ENCODE assay signal across 12 cellular contexts in genomic region chr11:96189351-96189750, GRCh38.
DNase-seq lines count a peak whose midpoint lies in the region; ATAC-seq and TF ChIP-seq lines count a peak whose summit lies in the region.
"Had no signal": no experiment of that assay in that cellular context is flagged by ENCODE, and none has a peak within 500 bp of the region (broad histone marks: within the 10 kb centered on the region; RNA-seq: fewer than 3 reads in every experiment).

No MANE protein-coding gene starts in this region.

- no peaks in the 10 kb centered on the region for H3K27me3 ChIP-seq in BLaER1 treated with 17β-estradiol and CSF1 and Interleukin-3, amounts not matched to agents 10 nM and 100 nM
- no peaks in the 10 kb centered on the region for H3K27me3 ChIP-seq in gastrocnemius medialis
- H3K27me3 ChIP-seq: Peyer's patch had no signal

- no peaks in the 10 kb centered on the region for H4K20me1 ChIP-seq in BLaER1 treated with 17β-estradiol and CSF1 and Interleukin-3, amounts not matched to agents 10 nM and 100 nM

- POLR2A ChIA-PET in RWPE1 (lab: Yijun Ruan, JAX; ENCODE audit: low non-redundant PET), result no interaction called here

- H3K36me3 ChIP-seq in BLaER1 treated with 17β-estradiol and CSF1 and Interleukin-3, amounts not matched to agents 10 nM and 100 nM, result peaks cover 0 to 10% (median 0%) of the 10 kb centered on the region in 11 experiments; a peak in 1 of 22 replicates
- no peaks in the 10 kb centered on the region for H3K36me3 ChIP-seq in gastrocnemius medialis
- H3K36me3 ChIP-seq: Peyer's patch had no signal

- peaks cover 15% of the 10 kb centered on the region for H3K36me3 Mint-ChIP-seq in activated T-helper 2 cell treated with anti-CD3 and anti-CD28 coated beads, Interferon-gamma antibody, Interleukin-2, Interleukin-4, amounts not matched to agents 10 μg/mL and 5 μg/mL and 100 μg/mL, durations not matched to agents 14 hours and 24 hours and 36 hours (ENCODE audit: low read depth)

- intact Hi-C loops in activated T-helper 2 cell treated with anti-CD3 and anti-CD28 coated beads, Interferon-gamma antibody, Interleukin-2, Interleukin-4, amounts not matched to agents 10 μg/mL and 5 μg/mL and 100 μg/mL, durations not matched to agents 14 hours and 24 hours and 36 hours (cut with micrococcal nuclease), result loop anchor here (1.0 to 5.0 kb wide), 8 partner anchors 9 to 175 kb away; no protein-coding TSS in a partner anchor
- intact Hi-C loops in gastrocnemius medialis (cut with DNase I; ENCODE audit: low total_unique reads), result no loop called here

- DNase-seq in activated T-helper 2 cell treated with anti-CD3 and anti-CD28 coated beads, Interferon-gamma antibody, Interleukin-2, Interleukin-4, amounts not matched to agents 10 μg/mL and 5 μg/mL and 100 μg/mL, durations not matched to agents 14 hours and 24 hours and 36 hours (ENCODE audit: low spot score), result no peak
- DNase-seq in GM13976 (ENCODE audit: low spot score) (no peak), gastrocnemius medialis (no peak), SW480 (ENCODE audit: low spot score) (no peak), RWPE1 (ENCODE audit: low spot score) (no peak)
- DNase-seq: activated CD8-positive, alpha-beta memory T cell treated with anti-CD3 and anti-CD28 coated beads for 24 hours; cerebellar nuclear complex; foreskin melanocyte; Peyer's patch had no signal

- H3K4me2 ChIP-seq in BLaER1 treated with 17β-estradiol and CSF1 and Interleukin-3, amounts not matched to agents 10 nM and 100 nM, result peak overlapping the region; percentile 57 to 87 (median 76); a peak in 21 of 22 replicates

- peaks cover 46 to 100% (median 64%) of the 10 kb centered on the region in 10 experiments for H3K4me1 ChIP-seq in BLaER1 treated with 17β-estradiol and CSF1 and Interleukin-3, amounts not matched to agents 10 nM and 100 nM
- H3K4me1 ChIP-seq in gastrocnemius medialis, result peaks cover 0 to 4% of the 10 kb centered on the region in 2 donors

- no peak overlapping the region; a peak in 1 of 20 replicates for H3K4me3 ChIP-seq in BLaER1 treated with 17β-estradiol and CSF1 and Interleukin-3, amounts not matched to agents 10 nM and 100 nM
- no peak overlapping the region for H3K4me3 ChIP-seq in gastrocnemius medialis
- H3K4me3 ChIP-seq: Peyer's patch had no signal

- TF ChIP-seq POLR2A in gastrocnemius medialis (IDR thresholded peaks at IDR 0.05), result no peak

- H3K27ac Mint-ChIP-seq in activated T-helper 2 cell treated with anti-CD3 and anti-CD28 coated beads, Interferon-gamma antibody, Interleukin-2, Interleukin-4, amounts not matched to agents 10 μg/mL and 5 μg/mL and 100 μg/mL, durations not matched to agents 14 hours and 24 hours and 36 hours, result peak overlapping the region; percentile 75

- peaks cover 0 to 10% (median 0%) of the 10 kb centered on the region in 11 experiments; a peak in 2 of 22 replicates for H3K9me3 ChIP-seq in BLaER1 treated with 17β-estradiol and CSF1 and Interleukin-3, amounts not matched to agents 10 nM and 100 nM (replicated peaks in 1 of 11)
- no peaks in the 10 kb centered on the region for H3K9me3 ChIP-seq in gastrocnemius medialis
- H3K9me3 ChIP-seq: Peyer's patch had no signal

- H3K27ac ChIP-seq in BLaER1 treated with 17β-estradiol and CSF1 and Interleukin-3, amounts not matched to agents 10 nM and 100 nM, result peak overlapping the region in 3 of 11 experiments; percentile 25 to 76 (median 73); a peak in 6 of 22 replicates
- H3K27ac ChIP-seq in gastrocnemius medialis, result no peak overlapping the region
- no peak overlapping the region for H3K27ac ChIP-seq in RWPE1

- H3K4me3 Mint-ChIP-seq in activated T-helper 2 cell treated with anti-CD3 and anti-CD28 coated beads, Interferon-gamma antibody, Interleukin-2, Interleukin-4, amounts not matched to agents 10 μg/mL and 5 μg/mL and 100 μg/mL, durations not matched to agents 14 hours and 24 hours and 36 hours (ENCODE audit: low read depth), result no peak overlapping the region

- no peaks in the 10 kb centered on the region for H3K27me3 Mint-ChIP-seq in activated T-helper 2 cell treated with anti-CD3 and anti-CD28 coated beads, Interferon-gamma antibody, Interleukin-2, Interleukin-4, amounts not matched to agents 10 μg/mL and 5 μg/mL and 100 μg/mL, durations not matched to agents 14 hours and 24 hours and 36 hours (ENCODE audit: low read depth)

- peak overlapping the region in 3 of 11 experiments; percentile 5 to 63 (median 54); a peak in 4 of 22 replicates for H3K9ac ChIP-seq in BLaER1 treated with 17β-estradiol and CSF1 and Interleukin-3, amounts not matched to agents 10 nM and 100 nM

- TF ChIP-seq CTCF in GM13976 (IDR thresholded peaks at IDR 0.05; ENCODE audit: borderline replicate concordance, control extremely low read depth, extremely low read depth, insufficient read depth, missing control alignments), result no peak
- TF ChIP-seq CTCF in gastrocnemius medialis (IDR thresholded peaks at IDR 0.05 in 4 of 5, conservative IDR thresholded peaks at IDR 0.05 in 1 of 5), result no peak
- TF ChIP-seq CTCF in RWPE1 (conservative IDR thresholded peaks at IDR 0.05; ENCODE audit: low read depth), result no peak

- peak; percentile 39 for ATAC-seq in GM19035 (IDR thresholded peaks at IDR 0.05; ENCODE audit: unreplicated experiment)
- peak; percentile 35 for ATAC-seq in HG03135 (IDR thresholded peaks at IDR 0.05; ENCODE audit: unreplicated experiment)
- no peak for ATAC-seq in gastrocnemius medialis

- CTCF ChIA-PET in RWPE1 (lab: Yijun Ruan, JAX), result no interaction called here

- peaks cover 69% of the 10 kb centered on the region for H3K4me1 Mint-ChIP-seq in activated T-helper 2 cell treated with anti-CD3 and anti-CD28 coated beads, Interferon-gamma antibody, Interleukin-2, Interleukin-4, amounts not matched to agents 10 μg/mL and 5 μg/mL and 100 μg/mL, durations not matched to agents 14 hours and 24 hours and 36 hours (ENCODE audit: low read depth)

- in situ Hi-C loops in GM13976 (cut with MboI; ENCODE audit: low sequenced_read_pairs, unreplicated experiment), result no loop called here
- in situ Hi-C loops in gastrocnemius medialis (cut with MboI; ENCODE audit: low sequenced_read_pairs in 4 of 4), result no loop called here

- H3K9me3 Mint-ChIP-seq in activated T-helper 2 cell treated with anti-CD3 and anti-CD28 coated beads, Interferon-gamma antibody, Interleukin-2, Interleukin-4, amounts not matched to agents 10 μg/mL and 5 μg/mL and 100 μg/mL, durations not matched to agents 14 hours and 24 hours and 36 hours, result peaks cover 3% of the 10 kb centered on the region

Comparison
In these comparisons a context has a peak if more than half of its experiments do, and no peak if none do; other contexts are left out.
1. ATAC-seq: peak in GM19035 (single experiment) and HG03135 (single experiment); none in gastrocnemius medialis (0 of 2).